Comparison of ENCODE assay signal across 13 cellular contexts in genomic region chr19:6023085-6023682, GRCh38. TPM values are rescaled to one million over a fixed set of nuclear protein-coding genes. Genes with fewer than 3 reads are reported as not detected.
DNase-seq lines count a peak whose midpoint lies in the region; ATAC-seq, FAIRE-seq and TF ChIP-seq lines count a peak whose summit lies in the region.
"Had no signal": no experiment of that assay in that cellular context is flagged by ENCODE, and none has a peak within 500 bp of the region (broad histone marks: within the 10 kb centered on the region; RNA-seq: fewer than 3 reads in every experiment).

No MANE protein-coding gene starts in this region.

- TF ChIP-seq CTCF in right atrium auricular region (IDR thresholded peaks at IDR 0.05) (no peak), K562 (IDR thresholded peaks at IDR 0.05 in 2 of 3, conservative IDR thresholded peaks at IDR 0.05 in 1 of 3; ENCODE audit: insufficient read depth in 2 of 3, low read depth in 1 of 3, low read length in 3 of 3) (no peak)

- H3K9me3 Mint-ChIP-seq in activated T-cell treated with anti-CD3 and anti-CD28 coated beads, Interleukin-2, amount 50 U/mL, for 24 hours = no peaks in the 10 kb centered on the region

- no peak for TF ChIP-seq RAD21 in K562 (CRISPR knock-in tag; conservative IDR thresholded peaks at IDR 0.05 in 1 of 2, IDR thresholded peaks at IDR 0.05 in 1 of 2)

- no peak overlapping the region for H3K4me3 Mint-ChIP-seq in activated T-cell treated with anti-CD3 and anti-CD28 coated beads, Interleukin-2, amount 50 U/mL, for 24 hours

- BruUV-seq in K562 (replicated peaks; lab: Mats Ljungman, UMichigan) = no TSS peak

- H3K27ac Mint-ChIP-seq in activated T-cell treated with anti-CD3 and anti-CD28 coated beads, Interleukin-2, amount 50 U/mL, for 24 hours = no peak overlapping the region

- POLR2A ChIA-PET in K562 (lab: Yijun Ruan, JAX) = interaction anchor here (0.6 to 1.0 kb wide), 4 partner anchors 37 to 195 kb away, joined by 3 read pairs; no protein-coding TSS in a partner anchor

- H3K27me3 Mint-ChIP-seq in activated T-cell treated with anti-CD3 and anti-CD28 coated beads, Interleukin-2, amount 50 U/mL, for 24 hours = no peaks in the 10 kb centered on the region

- H3K9me3 ChIP-seq in right atrium auricular region (no peaks in the 10 kb centered on the region), K562 (replicated peaks; ENCODE audit: control insufficient read depth, insufficient read depth, low read depth, low read length) (no peaks in the 10 kb centered on the region), aorta (ENCODE audit: control insufficient read depth, low read length) (no peaks in the 10 kb centered on the region)

- H3K27ac ChIP-seq in right atrium auricular region (peak overlapping the region in 1 of 2 donors; percentile 37), K562 (ENCODE audit: extremely low read depth, low read depth, low read length) (no peak overlapping the region), aorta (ENCODE audit: low read depth in 1 of 2, low read length in 2 of 2) (no peak overlapping the region)
- H3K27ac ChIP-seq: HL-60 had no signal

- peak overlapping the region in 1 of 2 experiments; percentile 71; a peak in 1 of 4 replicates for H3K9ac ChIP-seq in K562 (ENCODE audit: insufficient read depth in 1 of 2, low read depth in 2 of 2, low read length in 2 of 2)

- TF ChIP-seq EP300 in K562 (IDR thresholded peaks at IDR 0.05; ENCODE audit: low read length) = no peak

- H3K4me1 Mint-ChIP-seq in activated T-cell treated with anti-CD3 and anti-CD28 coated beads, Interleukin-2, amount 50 U/mL, for 24 hours (ENCODE audit: low read depth) = peaks cover 4% of the 10 kb centered on the region

- H3K4me2 ChIP-seq in K562 (ENCODE audit: insufficient read depth, low read length) = no peak overlapping the region

- peaks cover 4% of the 10 kb centered on the region; the same call in 1 of the 2 replicates for H4K20me1 ChIP-seq in K562 (replicated peaks; ENCODE audit: control insufficient read depth, insufficient read depth, low read length)

- no peaks in the 10 kb centered on the region for H3K79me2 ChIP-seq in K562 (ENCODE audit: control insufficient read depth, insufficient read depth, low read length)

- 53% methylated on average over 21 of the region's 21 CpGs for WGBS in K562 (ENCODE audit: insufficient coverage, low coverage, missing lambda C conversion rate)
- WGBS in aorta, 2 donors = 27 to 40% methylated on average over 21 of the region's 21 CpGs

- peak; percentile 18 for ATAC-seq in Right ventricle myocardium superior (ENCODE audit: poor library complexity)
- no peak for ATAC-seq in K562
- ATAC-seq in aorta (ENCODE audit: low FRiP score) = peak; percentile 27
- ATAC-seq in HG02973 (IDR thresholded peaks at IDR 0.05; ENCODE audit: unreplicated experiment) = no peak
- no peak for ATAC-seq in HG03135 (IDR thresholded peaks at IDR 0.05; ENCODE audit: unreplicated experiment)

- H3K9me1 ChIP-seq in K562 (ENCODE audit: control insufficient read depth, insufficient read depth, low read length) = peaks cover 2% of the 10 kb centered on the region

- peaks cover 12% of the 10 kb centered on the region for H3K36me3 ChIP-seq in right atrium auricular region
- H3K36me3 ChIP-seq in K562 (ENCODE audit: control insufficient read depth, insufficient read depth, low read length) = no peaks in the 10 kb centered on the region; the same call in 2 of the 3 replicates
- H3K36me3 ChIP-seq in aorta (ENCODE audit: control insufficient read depth in 1 of 2, insufficient read depth in 2 of 2, low read length in 1 of 2) = no peaks in the 10 kb centered on the region

- FAIRE-seq in K562 (lab: Jason Lieb, UNC) = no peak
- FAIRE-seq: urothelium cell line had no signal

- H3K27me3 ChIP-seq in right atrium auricular region = no peaks in the 10 kb centered on the region
- H3K27me3 ChIP-seq in K562 (ENCODE audit: control insufficient read depth in 2 of 2, insufficient read depth in 2 of 2, low read length in 2 of 2) = no peaks in the 10 kb centered on the region
- no peaks in the 10 kb centered on the region for H3K27me3 ChIP-seq in aorta (ENCODE audit: control insufficient read depth in 1 of 2, insufficient read depth in 2 of 2, low read length in 1 of 2)

- no peaks in the 10 kb centered on the region for H3K36me3 Mint-ChIP-seq in activated T-cell treated with anti-CD3 and anti-CD28 coated beads, Interleukin-2, amount 50 U/mL, for 24 hours (ENCODE audit: low read depth)

- TF ChIP-seq POLR2A in K562 (conservative IDR thresholded peaks at IDR 0.05) = no peak

- H3K4me1 ChIP-seq in right atrium auricular region (peaks cover 0 to 11% of the 10 kb centered on the region in 2 donors), K562 (replicated peaks in 1 of 2; ENCODE audit: control insufficient read depth in 2 of 2, insufficient read depth in 2 of 2, low read length in 2 of 2) (peaks cover 0 to 19% of the 10 kb centered on the region in 2 experiments; a peak in 2 of 5 replicates), aorta (ENCODE audit: control insufficient read depth in 1 of 2, insufficient read depth in 2 of 2, low read length in 2 of 2) (no peaks in the 10 kb centered on the region)

- in situ Hi-C loops in K562 (cut with MboI) = loop anchor here (5.0 kb wide), 1 partner anchor 221 kb away; no protein-coding TSS in a partner anchor

- CTCF ChIA-PET in K562 (lab: Yijun Ruan, JAX; ENCODE audit: low intra/inter-chr PET ratio) = interaction anchor here (1.9 to 4.0 kb wide), 4 partner anchors 36 to 249 kb away, joined by 12 to 32 read pairs (median 22); partner anchors contain the start of gene NRTN

- H3K4me3 ChIP-seq in right atrium auricular region (no peak overlapping the region), K562 (no peak overlapping the region), aorta (ENCODE audit: low read length in 2 of 2) (no peak overlapping the region)

- DNase-seq in Right ventricle myocardium superior (no peak), right atrium auricular region (ENCODE audit: low spot score) (no peak), K562 (ENCODE audit: extremely low read depth in 1 of 4, low spot score in 3 of 4) (no peak), kidney tubule cell (ENCODE audit: low spot score) (peak; percentile 73), aorta (peak; percentile 49 to 75)
- no peak for DNase-seq in activated T-cell treated with anti-CD3 and anti-CD28 coated beads, Interleukin-2, amount 50 U/mL, for 24 hours
- DNase-seq: AML-193, cortex of kidney, NCI-H2029 treated with DMSO at 0.1 percent for 48 hours had no signal

- intact Hi-C loops in Right ventricle myocardium superior (cut with DNase I) (loop anchor here (2.0 to 10.0 kb wide), 2 partner anchors 36 to 248 kb away; no protein-coding TSS in a partner anchor), K562 (cut with micrococcal nuclease) (loop anchor here (5.0 kb wide), 1 partner anchor 221 kb away; no protein-coding TSS in a partner anchor), aorta (cut with DNase I) (loop anchor here (5.0 to 10.0 kb wide), 2 partner anchors 56 to 218 kb away; partner anchors contain the start of gene NRTN (in 1 of the 2))

- no peak overlapping the region for H2AFZ ChIP-seq in K562 (ENCODE audit: low read depth, low read length)

TF ChIP-seq in K562, 482 proteins besides CTCF, POLR2A, EP300 and RAD21 (continues in another document):
- peak; percentile 12; the same call in 1 of the 2 replicates for TF ChIP-seq THAP12 (CRISPR knock-in tag; IDR thresholded peaks at IDR 0.05)

RNA-seq across cellular contexts. Expression of gene RANBP3, which starts 45.2 kb away (rescaled TPM):
- total RNA-seq in Right ventricle myocardium superior (57.4 TPM), right atrium auricular region (10 to 100 TPM; 53.6 to 54.7 TPM), K562 (2014; rRNA removed) (63.2 and 82.2 TPM in 2 replicates), K562 (2014; rRNA removed; fragmentation: Illumina TruSeq; extraction: Trizol) (42.0 and 48.5 TPM in 2 replicates), K562 (2015; rRNA removed; fragmentation: Illumina TruSeq; extraction: Trizol) (54.4 and 66.7 TPM in 2 replicates), K562 (2021) (63.1 and 70.3 TPM in 2 replicates), aorta (10 to 100 TPM; 57.9 to 63.2 TPM)
- 101 and 160 TPM in 2 replicates for total RNA-seq in K562 (2011; cell fraction: chromatin; rRNA removed; ENCODE audit: low replicate concordance)
- total RNA-seq in K562 (2011; cell fraction: nucleolus; rRNA removed) = 112 and 117 TPM in 2 replicates
- total RNA-seq in K562 (2011; cell fraction: nucleoplasm; rRNA removed) = 92.0 and 98.2 TPM in 2 replicates
- polyA plus RNA-seq in K562 (2011; rRNA removed) (46.6 and 57.6 TPM in 2 replicates), K562 (2014; fragmentation: Illumina TruSeq; extraction: Trizol) (68.9 and 81.9 TPM in 2 replicates), K562 (2014; fragmentation: Nextera tagmentation; extraction: Ambion mirVana) (1 to 10 TPM in 1 of 2 experiments, under 1 TPM in 1; 0.90 to 1.8 TPM), K562 (2014; rRNA removed) (84.7 and 95.1 TPM in 2 replicates), aorta (10 to 100 TPM; 19.5 to 43.3 TPM)
- 70.4 and 122 TPM in 2 replicates for polyA plus RNA-seq in K562 (2011; cell fraction: cytosol; rRNA removed)
- 84.9 and 193 TPM in 2 replicates for polyA plus RNA-seq in K562 (2011; cell fraction: nucleus; rRNA removed)
- polyA plus RNA-seq in K562 (2012) = 65.4 and 79.1 TPM in 2 replicates
- polyA minus RNA-seq in K562 (2011; rRNA and poly(A)+ RNA removed) = 29.0 and 45.3 TPM in 2 replicates
- 53.6 and 66.7 TPM in 2 replicates for polyA minus RNA-seq in K562 (2011; cell fraction: cytosol; rRNA and poly(A)+ RNA removed)
- 32.7 and 38.9 TPM in 2 replicates for polyA minus RNA-seq in K562 (2011; cell fraction: nucleus; rRNA and poly(A)+ RNA removed)

Comparison
In these comparisons a context has a peak if more than half of its experiments do, and no peak if none do; other contexts are left out.
1. ATAC-seq: peak in Right ventricle myocardium superior (single experiment) and aorta (single experiment); none in K562 (single experiment), HG02973 (single experiment) and HG03135 (single experiment).
2. DNase-seq: peak in kidney tubule cell (single experiment) and aorta (2 of 2); none in Right ventricle myocardium superior (single experiment), right atrium auricular region (single experiment), K562 (0 of 4) and activated T-cell treated with anti-CD3 and anti-CD28 coated beads, Interleukin-2, amount 50 U/mL, for 24 hours (single experiment).